ENCODE assay signal across 19 cellular contexts in the genomic region with DNA sequence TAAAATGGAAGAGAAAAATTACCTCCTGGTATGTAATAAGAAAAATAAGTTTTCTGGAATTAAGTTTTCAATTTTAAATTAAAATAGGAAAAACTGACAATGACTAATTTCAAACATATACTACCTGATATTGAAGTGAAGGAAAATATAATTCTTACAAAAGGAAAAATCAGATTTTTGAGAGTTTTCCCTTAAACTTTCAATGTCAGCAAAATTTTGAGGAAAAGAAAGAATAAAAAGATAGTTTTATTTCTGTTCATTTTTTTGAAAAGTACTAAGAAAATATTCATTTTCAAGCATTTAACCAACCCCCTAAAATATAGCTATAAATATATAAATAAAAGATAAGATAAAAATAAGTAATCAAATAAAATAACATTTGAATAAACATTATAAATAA.
DNase-seq lines count a peak whose midpoint lies in the region; ATAC-seq, FAIRE-seq and TF ChIP-seq lines count a peak whose summit lies in the region.
"Had no signal": no experiment of that assay in that cellular context is flagged by ENCODE, and none has a peak within 500 bp of the region (broad histone marks: within the 10 kb centered on the region; RNA-seq: fewer than 3 reads in every experiment).

No MANE protein-coding gene starts in this region.

- H4K8ac ChIP-seq in IMR-90 (ENCODE audit: low read depth in 2 of 2, low read length in 2 of 2): no peak overlapping the region

- H3K9me1 ChIP-seq in IMR-90 (ENCODE audit: insufficient read depth, low read length) (no peaks in the 10 kb centered on the region), K562 (ENCODE audit: control insufficient read depth, insufficient read depth, low read length) (no peaks in the 10 kb centered on the region)

- H3K79me2 ChIP-seq in K562 (ENCODE audit: control insufficient read depth, insufficient read depth, low read length): no peaks in the 10 kb centered on the region

- H3K4me3 ChIP-seq in IMR-90 (ENCODE audit: insufficient read depth, low read depth, low read length): no peak overlapping the region
- H3K4me3 ChIP-seq in K562: no peak overlapping the region
- H3K4me3 ChIP-seq: A549, GM23248, HAP-1 had no signal

- no peak overlapping the region for H2BK5ac ChIP-seq in IMR-90 (ENCODE audit: low read depth, low read length, poor library complexity, severe bottlenecking)

- H3K36me3 ChIP-seq in IMR-90 (ENCODE audit: control insufficient read depth, insufficient read depth, low read length) (no peaks in the 10 kb centered on the region), K562 (ENCODE audit: control insufficient read depth, insufficient read depth, low read length) (no peaks in the 10 kb centered on the region)
- H3K36me3 ChIP-seq: HAP-1 had no signal

- H3K56ac ChIP-seq in IMR-90 (ENCODE audit: extremely low read depth, insufficient read depth, low read length): no peak overlapping the region

- no peak overlapping the region for H2BK20ac ChIP-seq in IMR-90 (ENCODE audit: low read depth, low read length)

- no peak overlapping the region for H3K14ac ChIP-seq in IMR-90 (replicated peaks; ENCODE audit: low read depth, low read length)

- intact Hi-C loops in IMR-90 (cut with micrococcal nuclease): loop anchor here (10.0 kb wide), 2 partner anchors 363 to 693 kb away; no protein-coding TSS in a partner anchor
- intact Hi-C loops in K562 (cut with micrococcal nuclease): loop anchor here (10.0 kb wide), 1 partner anchor 1113 kb away; a partner anchor contains a TSS
- intact Hi-C loops in head of caudate nucleus (cut with DNase I): no loop called here

- no peak overlapping the region for H2AK9ac ChIP-seq in IMR-90 (replicated peaks; ENCODE audit: low read depth, low read length, poor library complexity)

- DNase-seq in IMR-90: no peak
- no peak for DNase-seq in K562 (ENCODE audit: extremely low read depth in 1 of 4, low spot score in 3 of 4)
- no peak for DNase-seq in GM10266 (ENCODE audit: extremely low spot score)
- no peak for DNase-seq in head of caudate nucleus
- no peak for DNase-seq in SKM-1 (lab: John Stamatoyannopoulos, UW; ENCODE audit: unreplicated experiment)
- DNase-seq in nephron progenitor cell: no peak
- DNase-seq: AML-193; Caco-2; CD4-positive, alpha-beta T cell; DMS153; DMS79 treated with DMSO at 0.1 percent for 48 hours; GM23248; KG1 had no signal

- H2BK15ac ChIP-seq in IMR-90 (ENCODE audit: low read depth, low read length): no peak overlapping the region

- ATAC-seq in IMR-90 (ENCODE audit: low read depth): no peak
- ATAC-seq in K562: no peak
- ATAC-seq: A549 had no signal

- H2AFZ ChIP-seq in IMR-90 (replicated peaks; ENCODE audit: low read length, poor library complexity) (no peak overlapping the region), K562 (ENCODE audit: low read depth, low read length) (no peak overlapping the region)
- H2AFZ ChIP-seq: GM23248 had no signal

- no peak overlapping the region for H2AK5ac ChIP-seq in IMR-90 (ENCODE audit: low read depth, low read length)

- no peak overlapping the region for H4K91ac ChIP-seq in IMR-90 (ENCODE audit: insufficient read depth, low read depth, low read length)

- dilution Hi-C loops in IMR-90 (cut with HindIII; ENCODE audit: low sequenced_read_pairs, unreplicated experiment): no loop called here

- FAIRE-seq in K562 (lab: Jason Lieb, UNC) (no peak), islet of Langerhans (lab: Jason Lieb, UNC) (peak; percentile 30)
- FAIRE-seq: A549, GM12891, GM18507 had no signal

- H3K4me2 ChIP-seq in IMR-90 (ENCODE audit: low read depth, low read length) (no peak overlapping the region), K562 (ENCODE audit: insufficient read depth, low read length) (no peak overlapping the region)
- H3K4me2 ChIP-seq: A549 had no signal

- H3K27ac ChIP-seq in IMR-90 (ENCODE audit: insufficient read depth, low read length): no peak overlapping the region
- no peak overlapping the region for H3K27ac ChIP-seq in K562 (ENCODE audit: extremely low read depth, low read depth, low read length)
- H3K27ac ChIP-seq: A549, C4-2B, GM23248 had no signal

- no peak overlapping the region for H3K4ac ChIP-seq in IMR-90 (ENCODE audit: low read depth, low read length)

- BruUV-seq in IMR-90 (replicated peaks; lab: Mats Ljungman, UMichigan) (no TSS peak), K562 (replicated peaks; lab: Mats Ljungman, UMichigan) (no TSS peak)

- H3K27ac Mint-ChIP-seq in nephron progenitor cell: no peak overlapping the region
- H3K27ac Mint-ChIP-seq: CD4-positive, alpha-beta T cell had no signal

- in situ Hi-C loops in IMR-90 (cut with MboI; ENCODE audit: low sequenced_read_pairs) (loop anchor here (10.0 kb wide), 1 partner anchor 1113 kb away; a partner anchor contains a TSS), K562 (cut with MboI) (no loop called here)

- TF ChIP-seq CTCF in IMR-90 (conservative IDR thresholded peaks at IDR 0.05; ENCODE audit: low read depth, low read length) (no peak), K562 (IDR thresholded peaks at IDR 0.05 in 2 of 3, conservative IDR thresholded peaks at IDR 0.05 in 1 of 3; ENCODE audit: insufficient read depth in 2 of 3, low read depth in 1 of 3, low read length in 3 of 3) (no peak), GM10266 (IDR thresholded peaks at IDR 0.05; ENCODE audit: control insufficient read depth, insufficient read depth, low read depth, missing control alignments) (no peak), nephron progenitor cell (IDR thresholded peaks at IDR 0.05) (no peak)

- TF ChIP-seq EP300 in K562 (IDR thresholded peaks at IDR 0.05; ENCODE audit: low read length): no peak

- CTCF ChIA-PET in IMR-90 (lab: Yijun Ruan, JAX): no interaction called here
- CTCF ChIA-PET in K562 (lab: Yijun Ruan, JAX; ENCODE audit: low intra/inter-chr PET ratio): no interaction called here

- no peak for TF ChIP-seq POLR2A in IMR-90 (IDR thresholded peaks at IDR 0.05; ENCODE audit: low read depth, low read length)
- TF ChIP-seq POLR2A in K562 (conservative IDR thresholded peaks at IDR 0.05): no peak

- POLR2A ChIA-PET in IMR-90 (lab: Charles Lee; ENCODE audit: unreplicated experiment): no interaction called here
- POLR2A ChIA-PET in K562 (lab: Yijun Ruan, JAX): no interaction called here

- H3K18ac ChIP-seq in IMR-90 (ENCODE audit: low read depth, low read length): no peak overlapping the region

- no peaks in the 10 kb centered on the region for H3K4me1 Mint-ChIP-seq in nephron progenitor cell

- TF ChIP-seq RAD21 in IMR-90 (IDR thresholded peaks at IDR 0.05; ENCODE audit: low read length) (no peak), K562 (CRISPR knock-in tag; conservative IDR thresholded peaks at IDR 0.05 in 1 of 2, IDR thresholded peaks at IDR 0.05 in 1 of 2) (no peak)

- H4K20me1 ChIP-seq in IMR-90 (ENCODE audit: insufficient read depth, low read length) (no peaks in the 10 kb centered on the region), K562 (replicated peaks; ENCODE audit: control insufficient read depth, insufficient read depth, low read length) (no peaks in the 10 kb centered on the region)

- H3K9me3 ChIP-seq in IMR-90 (ENCODE audit: control insufficient read depth, insufficient read depth, low read length) (no peaks in the 10 kb centered on the region), K562 (replicated peaks; ENCODE audit: control insufficient read depth, insufficient read depth, low read depth, low read length) (no peaks in the 10 kb centered on the region)
- H3K9me3 ChIP-seq: A549, Caco-2, HAP-1 had no signal

- H3K9ac ChIP-seq in IMR-90 (ENCODE audit: low read depth, low read length) (no peak overlapping the region), K562 (ENCODE audit: insufficient read depth in 1 of 2, low read depth in 2 of 2, low read length in 2 of 2) (no peak overlapping the region)
- H3K9ac ChIP-seq: GM23248 had no signal

- H3K9me3 Mint-ChIP-seq in nephron progenitor cell: no peaks in the 10 kb centered on the region
- H3K9me3 Mint-ChIP-seq: CD4-positive, alpha-beta T cell had no signal

- H3K4me3 Mint-ChIP-seq in nephron progenitor cell: no peak overlapping the region
- H3K4me3 Mint-ChIP-seq: CD4-positive, alpha-beta T cell had no signal

- H3K27me3 ChIP-seq in IMR-90 (ENCODE audit: control insufficient read depth, insufficient read depth, low read length) (no peaks in the 10 kb centered on the region), K562 (ENCODE audit: control insufficient read depth in 2 of 2, insufficient read depth in 2 of 2, low read length in 2 of 2) (no peaks in the 10 kb centered on the region)

- H4K5ac ChIP-seq in IMR-90 (ENCODE audit: low read depth, low read length): no peak overlapping the region

- no peaks in the 10 kb centered on the region for H3K27me3 Mint-ChIP-seq in nephron progenitor cell (ENCODE audit: low read depth, poor library complexity)
- H3K27me3 Mint-ChIP-seq: CD4-positive, alpha-beta T cell had no signal

- no peak overlapping the region for H3K23ac ChIP-seq in IMR-90 (ENCODE audit: low read depth, low read length)

- no peak overlapping the region for H2BK120ac ChIP-seq in IMR-90 (ENCODE audit: low read depth, low read length)

- H3K36me3 Mint-ChIP-seq in nephron progenitor cell (ENCODE audit: low read depth): no peaks in the 10 kb centered on the region

- H3K4me1 ChIP-seq in IMR-90 (ENCODE audit: control insufficient read depth, insufficient read depth, low read length) (no peaks in the 10 kb centered on the region), K562 (replicated peaks in 1 of 2; ENCODE audit: control insufficient read depth in 2 of 2, insufficient read depth in 2 of 2, low read length in 2 of 2) (no peaks in the 10 kb centered on the region)
- H3K4me1 ChIP-seq: A549, Caco-2, HAP-1 had no signal

- H3K79me1 ChIP-seq in IMR-90 (ENCODE audit: low read depth in 1 of 2, low read length in 2 of 2): no peaks in the 10 kb centered on the region

TF ChIP-seq in IMR-90, 13 proteins besides CTCF, POLR2A, EP300 and RAD21:
- TF ChIP-seq MAFK (IDR thresholded peaks at IDR 0.05; ENCODE audit: low read depth, low read length) (peak; percentile 64), MXI1 (IDR thresholded peaks at IDR 0.05; ENCODE audit: borderline replicate concordance, low read depth, low read length) (no peak)
TF ChIP-seq in IMR-90: peak in this region for 1.

TF ChIP-seq in K562, 482 proteins besides CTCF, POLR2A, EP300 and RAD21:
- TF ChIP-seq HDAC1 (IDR thresholded peaks at IDR 0.05) (no peak), ZNF316 (IDR thresholded peaks at IDR 0.05) (peak; percentile 63), C11orf30 (IDR thresholded peaks at IDR 0.05; ENCODE audit: low read depth) (peak; percentile 14; the same call in 1 of the 2 replicates), NFRKB (IDR thresholded peaks at IDR 0.05; ENCODE audit: low read depth) (no peak)
